In the genomic region with DNA sequence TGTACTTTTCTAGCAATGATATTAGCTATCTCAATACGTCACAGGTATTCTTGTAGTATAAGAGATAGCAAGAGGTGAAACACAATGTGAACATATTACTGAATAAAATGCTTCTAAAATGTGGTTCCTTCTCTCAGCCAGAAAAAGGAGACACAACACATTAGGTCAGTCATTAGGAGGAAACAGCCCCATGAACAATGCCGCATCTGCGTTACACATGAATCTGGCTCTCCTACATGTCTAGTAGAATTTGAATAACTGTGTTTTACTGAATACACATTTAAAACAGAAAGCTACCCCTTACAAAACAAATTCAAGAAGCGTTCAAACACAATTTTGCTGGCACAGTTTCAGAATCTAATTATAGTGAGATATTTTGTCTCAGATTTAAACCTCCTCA, we compare ENCODE assay signal across 19 cellular contexts. TPM values are rescaled to one million over a fixed set of nuclear protein-coding genes. Genes with fewer than 3 reads are reported as not detected.
DNase-seq lines count a peak whose midpoint lies in the region; ATAC-seq and TF ChIP-seq lines count a peak whose summit lies in the region.
"Had no signal": no experiment of that assay in that cellular context is flagged by ENCODE, and none has a peak within 500 bp of the region (broad histone marks: within the 10 kb centered on the region; RNA-seq: fewer than 3 reads in every experiment).

No MANE protein-coding gene starts in this region.

- H3K9me3 ChIP-seq in thoracic aorta (no peaks in the 10 kb centered on the region), esophagus muscularis mucosa (no peaks in the 10 kb centered on the region)
- H3K9me3 ChIP-seq: vagina had no signal

- peaks cover 12% of the 10 kb centered on the region for H3K4me1 Mint-ChIP-seq in stimulated activated naive CD8-positive, alpha-beta T cell treated with anti-CD3 and anti-CD28 coated beads, Interleukin-15, Interleukin-2, amounts not matched to agents 100 ng/mL and 50 ng/mL, for 24 hours (ENCODE audit: low read depth)
- peaks cover 17% of the 10 kb centered on the region for H3K4me1 Mint-ChIP-seq in stimulated activated naive CD8-positive, alpha-beta T cell treated with anti-CD3 and anti-CD28 coated beads, Interleukin-15, amount 100 ng/mL, for 72 hours
- peaks cover 65% of the 10 kb centered on the region for H3K4me1 Mint-ChIP-seq in chondrocyte (ENCODE audit: low read depth)

- intact Hi-C loops in esophagus muscularis mucosa (cut with DNase I) = no loop called here

- DNase-seq in stimulated activated naive CD8-positive, alpha-beta T cell treated with anti-CD3 and anti-CD28 coated beads, Interleukin-15, amount 100 ng/mL, for 72 hours = no peak
- DNase-seq in NCI-H69 (lab: John Stamatoyannopoulos, UW) = peak; percentile 55
- no peak for DNase-seq in chondrocyte (ENCODE audit: low spot score)
- DNase-seq in thoracic aorta (ENCODE audit: low spot score) = no peak
- no peak for DNase-seq in esophagus muscularis mucosa (ENCODE audit: extremely low spot score)
- no peak for DNase-seq in brain microvascular endothelial cell
- DNase-seq in NCI-H2196 treated with DMSO at 0.1 percent for 48 hours (lab: John Stamatoyannopoulos, UW; ENCODE audit: unreplicated experiment) = no peak
- DNase-seq: activated CD8-positive, alpha-beta T cell treated with anti-CD3 and anti-CD28 coated beads, Interleukin-2, amount 10 ng/mL, durations not matched to agents 7 days and 5 days; Calu3; effector memory CD8-positive, alpha-beta T cell; H9; NCI-H2227 treated with DMSO at 0.1 percent for 48 hours; small intestine; stimulated activated CD4-positive, alpha-beta T cell treated with anti-CD3 and anti-CD28 coated beads, Interleukin-4, amount 100 ng/mL, for 24 hours; substantia nigra had no signal

- no peak overlapping the region for H3K27ac ChIP-seq in thoracic aorta
- H3K27ac ChIP-seq in esophagus muscularis mucosa (replicated peaks in 1 of 4) = no peak overlapping the region
- H3K27ac ChIP-seq in brain microvascular endothelial cell = no peak overlapping the region
- H3K27ac ChIP-seq: vagina had no signal

- H3K9me3 Mint-ChIP-seq in stimulated activated naive CD8-positive, alpha-beta T cell treated with anti-CD3 and anti-CD28 coated beads, Interleukin-15, Interleukin-2, amounts not matched to agents 100 ng/mL and 50 ng/mL, for 24 hours = no peaks in the 10 kb centered on the region
- no peaks in the 10 kb centered on the region for H3K9me3 Mint-ChIP-seq in stimulated activated naive CD8-positive, alpha-beta T cell treated with anti-CD3 and anti-CD28 coated beads, Interleukin-15, amount 100 ng/mL, for 72 hours
- H3K9me3 Mint-ChIP-seq in chondrocyte (ENCODE audit: low read depth) = peaks cover 3% of the 10 kb centered on the region
- H3K9me3 Mint-ChIP-seq: effector memory CD8-positive, alpha-beta T cell; H9; memory B cell; natural killer cell treated with Interleukin-12 subunit alpha and Interleukin-12 subunit beta and Interleukin-15 and Interleukin-18, amount 100 ng/mL, for 72 hours had no signal

- no peaks in the 10 kb centered on the region for H3K27me3 Mint-ChIP-seq in stimulated activated naive CD8-positive, alpha-beta T cell treated with anti-CD3 and anti-CD28 coated beads, Interleukin-15, Interleukin-2, amounts not matched to agents 100 ng/mL and 50 ng/mL, for 24 hours
- no peaks in the 10 kb centered on the region for H3K27me3 Mint-ChIP-seq in stimulated activated naive CD8-positive, alpha-beta T cell treated with anti-CD3 and anti-CD28 coated beads, Interleukin-15, amount 100 ng/mL, for 72 hours
- no peaks in the 10 kb centered on the region for H3K27me3 Mint-ChIP-seq in chondrocyte (ENCODE audit: low read depth)
- H3K27me3 Mint-ChIP-seq: memory B cell had no signal

- peak overlapping the region; percentile 9 for H3K4me3 Mint-ChIP-seq in stimulated activated naive CD8-positive, alpha-beta T cell treated with anti-CD3 and anti-CD28 coated beads, Interleukin-15, Interleukin-2, amounts not matched to agents 100 ng/mL and 50 ng/mL, for 24 hours
- peak overlapping the region in 1 of 2 donors; percentile 43 for H3K4me3 Mint-ChIP-seq in stimulated activated naive CD8-positive, alpha-beta T cell treated with anti-CD3 and anti-CD28 coated beads, Interleukin-15, amount 100 ng/mL, for 72 hours
- H3K4me3 Mint-ChIP-seq in chondrocyte (ENCODE audit: unreplicated experiment) = peak overlapping the region; percentile 13
- H3K4me3 Mint-ChIP-seq: activated CD8-positive, alpha-beta T cell treated with anti-CD3 and anti-CD28 coated beads, Interleukin-2, amount 10 ng/mL, durations not matched to agents 7 days and 5 days; H9; memory B cell; natural killer cell treated with Interleukin-12 subunit alpha and Interleukin-12 subunit beta and Interleukin-15 and Interleukin-18, amount 100 ng/mL, for 72 hours had no signal

- H3K27me3 ChIP-seq in thoracic aorta (replicated peaks; ENCODE audit: insufficient read depth) = no peaks in the 10 kb centered on the region
- no peaks in the 10 kb centered on the region for H3K27me3 ChIP-seq in esophagus muscularis mucosa
- H3K27me3 ChIP-seq in brain microvascular endothelial cell (replicated peaks) = no peaks in the 10 kb centered on the region
- H3K27me3 ChIP-seq: vagina had no signal

- ATAC-seq in stimulated activated naive CD8-positive, alpha-beta T cell treated with anti-CD3 and anti-CD28 coated beads, Interleukin-15, amount 100 ng/mL, for 72 hours = no peak
- ATAC-seq in thoracic aorta (ENCODE audit: insufficient number of reproducible peaks, low FRiP score, low read depth) = no peak
- ATAC-seq: activated CD8-positive, alpha-beta T cell treated with anti-CD3 and anti-CD28 coated beads, Interleukin-2, amount 10 ng/mL, durations not matched to agents 7 days and 5 days; natural killer cell treated with Interleukin-12 subunit alpha and Interleukin-12 subunit beta and Interleukin-15 and Interleukin-18, amount 100 ng/mL, for 72 hours had no signal

- 57% methylated on average over 4 of the region's 4 CpGs for WGBS in esophagus muscularis mucosa

- H3K4me1 ChIP-seq in thoracic aorta (ENCODE audit: control insufficient read depth in 1 of 2, low read depth in 2 of 2) = peaks cover 0 to 16% of the 10 kb centered on the region in 2 donors
- H3K4me1 ChIP-seq in esophagus muscularis mucosa = peaks cover 6 to 9% (median 8%) of the 10 kb centered on the region in 4 donors
- H3K4me1 ChIP-seq: vagina had no signal

- TF ChIP-seq EP300 in esophagus muscularis mucosa (IDR thresholded peaks at IDR 0.05) = no peak

- H3K36me3 ChIP-seq in thoracic aorta (no peaks in the 10 kb centered on the region), esophagus muscularis mucosa (no peaks in the 10 kb centered on the region), brain microvascular endothelial cell (replicated peaks) (no peaks in the 10 kb centered on the region)
- H3K36me3 ChIP-seq: vagina had no signal

- in situ Hi-C loops in brain microvascular endothelial cell (cut with HindIII; ENCODE audit: low pct_ligation_motif_present, low sequenced_read_pairs) = no loop called here

- peak overlapping the region; percentile 46 for H3K4me3 ChIP-seq in thoracic aorta
- H3K4me3 ChIP-seq in esophagus muscularis mucosa = no peak overlapping the region
- H3K4me3 ChIP-seq in brain microvascular endothelial cell (ENCODE audit: low read depth, low read length) = no peak overlapping the region
- H3K4me3 ChIP-seq: vagina had no signal

- H3K27ac Mint-ChIP-seq in stimulated activated naive CD8-positive, alpha-beta T cell treated with anti-CD3 and anti-CD28 coated beads, Interleukin-15, Interleukin-2, amounts not matched to agents 100 ng/mL and 50 ng/mL, for 24 hours = no peak overlapping the region
- H3K27ac Mint-ChIP-seq in stimulated activated naive CD8-positive, alpha-beta T cell treated with anti-CD3 and anti-CD28 coated beads, Interleukin-15, amount 100 ng/mL, for 72 hours = no peak overlapping the region
- peak overlapping the region; percentile 74 for H3K27ac Mint-ChIP-seq in chondrocyte (ENCODE audit: unreplicated experiment)
- H3K27ac Mint-ChIP-seq: activated CD8-positive, alpha-beta T cell treated with anti-CD3 and anti-CD28 coated beads, Interleukin-2, amount 10 ng/mL, durations not matched to agents 7 days and 5 days; H9; memory B cell; natural killer cell treated with Interleukin-12 subunit alpha and Interleukin-12 subunit beta and Interleukin-15 and Interleukin-18, amount 100 ng/mL, for 72 hours had no signal

- no peak for TF ChIP-seq POLR2A in esophagus muscularis mucosa (IDR thresholded peaks at IDR 0.05; ENCODE audit: low read depth)

- no peak for TF ChIP-seq CTCF in chondrocyte (IDR thresholded peaks at IDR 0.05)
- no peak for TF ChIP-seq CTCF in thoracic aorta (IDR thresholded peaks at IDR 0.05)
- TF ChIP-seq CTCF in esophagus muscularis mucosa (IDR thresholded peaks at IDR 0.05) = no peak
- TF ChIP-seq CTCF in brain microvascular endothelial cell (IDR thresholded peaks at IDR 0.05; ENCODE audit: low read depth, low read length, missing control alignments) = no peak

- no peaks in the 10 kb centered on the region for H3K36me3 Mint-ChIP-seq in stimulated activated naive CD8-positive, alpha-beta T cell treated with anti-CD3 and anti-CD28 coated beads, Interleukin-15, Interleukin-2, amounts not matched to agents 100 ng/mL and 50 ng/mL, for 24 hours (ENCODE audit: low read depth)
- peaks cover 1% of the 10 kb centered on the region for H3K36me3 Mint-ChIP-seq in chondrocyte (ENCODE audit: low read depth)
- H3K36me3 Mint-ChIP-seq: natural killer cell treated with Interleukin-12 subunit alpha and Interleukin-12 subunit beta and Interleukin-15 and Interleukin-18, amount 100 ng/mL, for 72 hours had no signal

RNA-seq across cellular contexts. Expression of gene EFCAB11, which starts 51.7 kb away (rescaled TPM):
- total RNA-seq in chondrocyte (5.6 to 11.3 TPM (median 7.7 TPM) in 3 replicates), thoracic aorta (1 to 10 TPM; 3.1 to 8.9 TPM), esophagus muscularis mucosa (10 to 100 TPM in 1 of 4 donors, 1 to 10 TPM in 3; 3.1 to 15.0 (median 6.1) TPM)

RNA-seq across cellular contexts. Expression of gene TDP1, which starts 52.9 kb away (rescaled TPM):
- total RNA-seq in chondrocyte = 13.4 to 17.3 TPM (median 15.0 TPM) in 3 replicates
- 10 to 100 TPM; 11.2 to 21.4 TPM for total RNA-seq in thoracic aorta
- total RNA-seq in esophagus muscularis mucosa = 1 to 10 TPM; 7.5 to 9.7 (median 8.4) TPM
